In genomic region chr5:139696894-139697658, GRCh38 we compare ENCODE assay signal across 8 cellular contexts. TPM values are rescaled to one million over a fixed set of nuclear protein-coding genes. Genes with fewer than 3 reads are reported as not detected.
A peak's percentile ranks its signal among the peaks of the same experiment; 100 is the strongest.
DNase-seq lines count a peak whose midpoint lies in the region; ATAC-seq and TF ChIP-seq lines count a peak whose summit lies in the region.

No MANE protein-coding gene starts in this region.

- H3K27me3 ChIP-seq in foreskin keratinocyte (peaks cover 25% of the 10 kb centered on the region), neuronal stem cell (ENCODE audit: control insufficient read depth in 3 of 3, insufficient read depth in 3 of 3, low read depth in 1 of 3, low read length in 3 of 3) (no peaks in the 10 kb centered on the region)

- H4K91ac ChIP-seq in neuronal stem cell (ENCODE audit: low read depth, low read length, poor library complexity): peak overlapping the region; percentile 85

- peak overlapping the region; percentile 59 for H2BK5ac ChIP-seq in neuronal stem cell (ENCODE audit: low read length)

- H3K18ac ChIP-seq in neuronal stem cell (ENCODE audit: low read length): peak overlapping the region; percentile 98

- H3K27ac ChIP-seq in foreskin keratinocyte (no peak overlapping the region), neuronal stem cell (replicated peaks; ENCODE audit: low read length) (peak overlapping the region; percentile 38)

- no peaks in the 10 kb centered on the region for H3K79me1 ChIP-seq in neuronal stem cell (ENCODE audit: low read depth, low read length)

- no CpG with 5 or more reads among the region's 55 CpGs for WGBS in neuronal stem cell (ENCODE audit: extremely low coverage in 2 of 2, insufficient read length in 2 of 2, insufficient replicate concordance in 1 of 2), 2 donors

- DNase-seq in Caki2 (ENCODE audit: low read depth) (peak; percentile 65), HUDEP-2 (lab: John Stamatoyannopoulos, UW; ENCODE audit: unreplicated experiment in 76 of 76) (peak in 70 of 76 experiments; percentile 7 to 86 (median 68)), foreskin keratinocyte (no peak), neuronal stem cell (ENCODE audit: low spot score) (no peak), NCI-H345 (lab: John Stamatoyannopoulos, UW) (no peak)
- peak; percentile 42 to 59 for DNase-seq in activated T-cell treated with anti-CD3 and anti-CD28 coated beads, Interleukin-2, amount 50 U/mL, for 48 hours

- peak overlapping the region; percentile 72 for H3K14ac ChIP-seq in neuronal stem cell (ENCODE audit: low read length)

- H2BK120ac ChIP-seq in neuronal stem cell (ENCODE audit: low read depth, low read length): no peak overlapping the region

- peak overlapping the region; percentile 64 for H3K4me2 ChIP-seq in neuronal stem cell (ENCODE audit: insufficient read depth, low read length, poor library complexity, severe bottlenecking)

- H2BK15ac ChIP-seq in neuronal stem cell (ENCODE audit: low read length): peak overlapping the region; percentile 76

- H3K4me1 ChIP-seq in foreskin keratinocyte (no peaks in the 10 kb centered on the region), neuronal stem cell (ENCODE audit: control insufficient read depth in 2 of 2, insufficient read depth in 1 of 2, low read depth in 1 of 2, low read length in 2 of 2) (peaks cover 51 to 56% of the 10 kb centered on the region in 2 donors)

- in situ Hi-C loops in Caki2 (cut with HindIII; ENCODE audit: low pct_unique_long_range_greater_than_20kb, low sequenced_read_pairs): no loop called here

- peak overlapping the region; percentile 45 for H4K8ac ChIP-seq in neuronal stem cell (ENCODE audit: low read depth, low read length)

- no peak for TF ChIP-seq CTCF in foreskin keratinocyte (conservative IDR thresholded peaks at IDR 0.05)

- peak overlapping the region; percentile 60 for H3K4ac ChIP-seq in neuronal stem cell (ENCODE audit: low read length)

- H3K23ac ChIP-seq in neuronal stem cell (ENCODE audit: low read depth, low read length, poor library complexity): peak overlapping the region; percentile 82

- H2BK12ac ChIP-seq in neuronal stem cell (ENCODE audit: low read length): peak overlapping the region; percentile 63

- H3K4me3 ChIP-seq in neuronal stem cell (ENCODE audit: low read length in 2 of 2): peak overlapping the region in 1 of 2 donors; percentile 49

- H3K9ac ChIP-seq in neuronal stem cell (ENCODE audit: low read depth, low read length, poor library complexity): peak overlapping the region; percentile 73

- H3K36me3 ChIP-seq in neuronal stem cell (replicated peaks in 1 of 2; ENCODE audit: control insufficient read depth in 2 of 2, insufficient read depth in 2 of 2, low read length in 2 of 2): no peaks in the 10 kb centered on the region

- H2AK5ac ChIP-seq in neuronal stem cell (ENCODE audit: low read depth, low read length): peak overlapping the region; percentile 90

- H3K9me3 ChIP-seq in neuronal stem cell (replicated peaks in 1 of 2; ENCODE audit: control insufficient read depth in 2 of 2, insufficient read depth in 1 of 2, low read depth in 1 of 2, low read length in 2 of 2): no peaks in the 10 kb centered on the region

- ATAC-seq in foreskin keratinocyte: peak; percentile 64
- ATAC-seq in GM21360 (IDR thresholded peaks at IDR 0.05; ENCODE audit: unreplicated experiment): no peak
- no peak for ATAC-seq in GM21447 (IDR thresholded peaks at IDR 0.05; ENCODE audit: unreplicated experiment)

- H2AFZ ChIP-seq in neuronal stem cell (ENCODE audit: low read length): peak overlapping the region; percentile 90

RNA-seq across cellular contexts. Expression of gene CXXC5, which starts 48.9 kb away (rescaled TPM):
- 71.9 and 96.8 TPM in 2 replicates for total RNA-seq in Caki2 (2014; rRNA removed; shearing (Covaris generic); ENCODE audit: low replicate concordance)
- total RNA-seq in foreskin keratinocyte: 1.0 and 1.2 TPM in 2 replicates
- 0.84 and 0.94 TPM in 2 replicates for polyA plus RNA-seq in foreskin keratinocyte
- 30.9 TPM for polyA plus RNA-seq in neuronal stem cell (2013, experiment 1 of 2)
- polyA plus RNA-seq in neuronal stem cell (2013, experiment 2 of 2): 32.1 TPM

Comparison
In these comparisons a context has a peak if more than half of its experiments do, and no peak if none do; other contexts are left out.
1. DNase-seq: peak in Caki2 (single experiment), HUDEP-2 (70 of 76) and activated T-cell treated with anti-CD3 and anti-CD28 coated beads, Interleukin-2, amount 50 U/mL, for 48 hours (2 of 2); none in foreskin keratinocyte (0 of 2), neuronal stem cell (single experiment) and NCI-H345 (single experiment).
2. RNA of gene CXXC5, which starts 48.9 kb away (total RNA-seq): 71.9 to 96.8 TPM in Caki2; 1.0 to 1.2 TPM in foreskin keratinocyte; every median in the first group is over 10 times any median in the second.